19 cellular contexts compared by ENCODE assay signal in genomic region chr19:902093-902370, GRCh38. TPM values are rescaled to one million over a fixed set of nuclear protein-coding genes. Genes with fewer than 3 reads are reported as not detected.
A peak's percentile ranks its signal among the peaks of the same experiment; 100 is the strongest.
DNase-seq lines count a peak whose midpoint lies in the region; ATAC-seq and TF ChIP-seq lines count a peak whose summit lies in the region.
"Had no signal": no experiment of that assay in that cellular context is flagged by ENCODE, and none has a peak within 500 bp of the region (broad histone marks: within the 10 kb centered on the region; RNA-seq: fewer than 3 reads in every experiment).

No MANE protein-coding gene starts in this region.

- no peaks in the 10 kb centered on the region for H3K4me1 ChIP-seq in RWPE2 (ENCODE audit: insufficient read depth, poor library complexity, severe bottlenecking)
- peaks cover 7 to 25% of the 10 kb centered on the region in 2 donors for H3K4me1 ChIP-seq in naive thymus-derived CD4-positive, alpha-beta T cell (ENCODE audit: control insufficient read depth in 2 of 2, insufficient read depth in 2 of 2, low read length in 2 of 2)
- H3K4me1 ChIP-seq: HAP-1 had no signal

- no peaks in the 10 kb centered on the region for H3K9me3 ChIP-seq in RWPE2 (ENCODE audit: severe bottlenecking)
- no peaks in the 10 kb centered on the region for H3K9me3 ChIP-seq in naive thymus-derived CD4-positive, alpha-beta T cell (ENCODE audit: control insufficient read depth in 2 of 3, low read length in 3 of 3)
- H3K9me3 ChIP-seq: BLaER1 treated with 17β-estradiol and CSF1 and Interleukin-3, amounts not matched to agents 10 nM and 100 nM; HAP-1 had no signal

- H3K27ac Mint-ChIP-seq in activated naive CD8-positive, alpha-beta T cell: peak overlapping the region; percentile 28
- no peak overlapping the region for H3K27ac Mint-ChIP-seq in activated naive CD8-positive, alpha-beta T cell treated with anti-CD3 and anti-CD28 coated beads, Interleukin-2, amount 50 U/mL, for 24 hours
- H3K27ac Mint-ChIP-seq in naive thymus-derived CD4-positive, alpha-beta T cell: peak overlapping the region in 3 of 9 donors; percentile 19 to 63 (median 42)
- H3K27ac Mint-ChIP-seq: HFFc6 had no signal

- intact Hi-C loops in naive thymus-derived CD4-positive, alpha-beta T cell (cut with micrococcal nuclease): loop anchor here in 1 of 2 donors (10.0 kb wide), 1 partner anchor 237 kb away; the partner anchor contains the start of gene RNF126

- no peak for DNase-seq in activated naive CD8-positive, alpha-beta T cell treated with anti-CD3 and anti-CD28 coated beads, Interleukin-2, amount 50 U/mL, for 24 hours
- DNase-seq in RWPE2 (ENCODE audit: low spot score) (peak; percentile 41), NCI-H1436 (lab: John Stamatoyannopoulos, UW) (no peak), NCI-H2171 (lab: John Stamatoyannopoulos, UW) (no peak), NCI-H1694 treated with DMSO at 0.1 percent for 48 hours (lab: John Stamatoyannopoulos, UW) (no peak)
- DNase-seq in naive thymus-derived CD4-positive, alpha-beta T cell: no peak
- DNase-seq: 8988T; AML-193; CD4-positive, CD25-positive, alpha-beta regulatory T cell; COR-L47; DMS153; DMS79 treated with DMSO at 0.1 percent for 48 hours; EL; HFFc6 had no signal

- H3K36me3 Mint-ChIP-seq in activated naive CD8-positive, alpha-beta T cell: no peaks in the 10 kb centered on the region
- peaks cover 1% of the 10 kb centered on the region for H3K36me3 Mint-ChIP-seq in activated naive CD8-positive, alpha-beta T cell treated with anti-CD3 and anti-CD28 coated beads, Interleukin-2, amount 50 U/mL, for 24 hours (ENCODE audit: low read depth)
- H3K36me3 Mint-ChIP-seq in naive thymus-derived CD4-positive, alpha-beta T cell: peaks cover 0 to 6% (median 0%) of the 10 kb centered on the region in 5 donors

- no peak overlapping the region for H3K4me3 ChIP-seq in RWPE2 (ENCODE audit: severe bottlenecking)
- no peak overlapping the region for H3K4me3 ChIP-seq in naive thymus-derived CD4-positive, alpha-beta T cell (ENCODE audit: low read length)
- H3K4me3 ChIP-seq: BLaER1 treated with 17β-estradiol and CSF1 and Interleukin-3, amounts not matched to agents 10 nM and 100 nM; HAP-1 had no signal

- H3K36me3 ChIP-seq in RWPE2 (ENCODE audit: low read depth): peaks cover 25% of the 10 kb centered on the region
- peaks cover 0 to 61% (median 9%) of the 10 kb centered on the region in 3 experiments for H3K36me3 ChIP-seq in naive thymus-derived CD4-positive, alpha-beta T cell (ENCODE audit: control insufficient read depth in 2 of 3, insufficient read depth in 3 of 3, low read length in 3 of 3)

- CTCF ChIA-PET in naive thymus-derived CD4-positive, alpha-beta T cell (lab: Charles Lee): no interaction called here

- no peaks in the 10 kb centered on the region for H3K27me3 Mint-ChIP-seq in activated naive CD8-positive, alpha-beta T cell
- H3K27me3 Mint-ChIP-seq in activated naive CD8-positive, alpha-beta T cell treated with anti-CD3 and anti-CD28 coated beads, Interleukin-2, amount 50 U/mL, for 24 hours: no peaks in the 10 kb centered on the region
- H3K27me3 Mint-ChIP-seq in naive thymus-derived CD4-positive, alpha-beta T cell: no peaks in the 10 kb centered on the region
- H3K27me3 Mint-ChIP-seq: CD4-positive, CD25-positive, alpha-beta regulatory T cell had no signal

- H3K27ac ChIP-seq in RWPE2 (ENCODE audit: poor library complexity, severe bottlenecking): no peak overlapping the region
- peak overlapping the region; percentile 21 for H3K27ac ChIP-seq in naive thymus-derived CD4-positive, alpha-beta T cell (ENCODE audit: low read depth, low read length)

- H3K27me3 ChIP-seq in RWPE2 (ENCODE audit: insufficient read depth, poor library complexity, severe bottlenecking): no peaks in the 10 kb centered on the region
- H3K27me3 ChIP-seq in naive thymus-derived CD4-positive, alpha-beta T cell (ENCODE audit: control insufficient read depth in 2 of 2, insufficient read depth in 2 of 2, low read length in 2 of 2): no peaks in the 10 kb centered on the region
- H3K27me3 ChIP-seq: BLaER1 treated with 17β-estradiol and CSF1 and Interleukin-3, amounts not matched to agents 10 nM and 100 nM had no signal

- peaks cover 27% of the 10 kb centered on the region for H3K4me1 Mint-ChIP-seq in activated naive CD8-positive, alpha-beta T cell (ENCODE audit: low read depth)
- peaks cover 26% of the 10 kb centered on the region for H3K4me1 Mint-ChIP-seq in activated naive CD8-positive, alpha-beta T cell treated with anti-CD3 and anti-CD28 coated beads, Interleukin-2, amount 50 U/mL, for 24 hours
- peaks cover 12 to 50% (median 27%) of the 10 kb centered on the region in 7 donors for H3K4me1 Mint-ChIP-seq in naive thymus-derived CD4-positive, alpha-beta T cell

- no peak for ATAC-seq in activated naive CD8-positive, alpha-beta T cell treated with anti-CD3 and anti-CD28 coated beads, Interleukin-2, amount 50 U/mL, for 24 hours
- no peak for ATAC-seq in RWPE2 (ENCODE audit: low read depth)
- no peak for ATAC-seq in naive thymus-derived CD4-positive, alpha-beta T cell
- ATAC-seq: HepG2 had no signal

- POLR2A ChIA-PET in naive thymus-derived CD4-positive, alpha-beta T cell (lab: Charles Lee): interaction anchor here (1.0 to 10.7 kb wide), 6 partner anchors 6 to 40 kb away, joined by 3 to 196 read pairs (median 6); partner anchors contain the start of genes MED16, R3HDM4 and RNU6-9

- H3K4me3 Mint-ChIP-seq in activated naive CD8-positive, alpha-beta T cell: no peak overlapping the region
- H3K4me3 Mint-ChIP-seq in activated naive CD8-positive, alpha-beta T cell treated with anti-CD3 and anti-CD28 coated beads, Interleukin-2, amount 50 U/mL, for 24 hours: no peak overlapping the region
- H3K4me3 Mint-ChIP-seq in naive thymus-derived CD4-positive, alpha-beta T cell: no peak overlapping the region
- H3K4me3 Mint-ChIP-seq: HFFc6 had no signal

- TF ChIP-seq CTCF in RWPE2 (IDR thresholded peaks at IDR 0.05; ENCODE audit: poor library complexity, severe bottlenecking): no peak

- no peaks in the 10 kb centered on the region for H3K9me3 Mint-ChIP-seq in activated naive CD8-positive, alpha-beta T cell (ENCODE audit: low read depth)
- no peaks in the 10 kb centered on the region for H3K9me3 Mint-ChIP-seq in activated naive CD8-positive, alpha-beta T cell treated with anti-CD3 and anti-CD28 coated beads, Interleukin-2, amount 50 U/mL, for 24 hours
- no peaks in the 10 kb centered on the region for H3K9me3 Mint-ChIP-seq in naive thymus-derived CD4-positive, alpha-beta T cell
- H3K9me3 Mint-ChIP-seq: HFFc6 had no signal

RNA-seq across cellular contexts. Expression of gene RNU6-9, which starts 8.7 kb away (rescaled TPM):
- total RNA-seq in naive thymus-derived CD4-positive, alpha-beta T cell: not detected
- polyA plus RNA-seq in naive thymus-derived CD4-positive, alpha-beta T cell: not detected
- total RNA-seq: CD4-positive, CD25-positive, alpha-beta regulatory T cell; H1; HFFc6 had no signal
- polyA plus RNA-seq: CD4-positive, CD25-positive, alpha-beta regulatory T cell; H1; HepG2 had no signal

RNA-seq across cellular contexts. Expression of gene MED16, which starts 9.0 kb away (rescaled TPM):
- 10 to 100 TPM; 47.5 to 78.2 (median 67.6) TPM for total RNA-seq in naive thymus-derived CD4-positive, alpha-beta T cell
- polyA plus RNA-seq in naive thymus-derived CD4-positive, alpha-beta T cell: 100 to 1,000 TPM in 1 of 2 donors, 10 to 100 TPM in 1; 65.7 to 142 TPM

RNA-seq across cellular contexts. Expression of gene R3HDM4, which starts 11.0 kb away (rescaled TPM):
- 100 to 1,000 TPM; 123 to 219 (median 184) TPM for total RNA-seq in naive thymus-derived CD4-positive, alpha-beta T cell
- polyA plus RNA-seq in naive thymus-derived CD4-positive, alpha-beta T cell: 100 to 1,000 TPM; 195 to 251 TPM

RNA-seq across cellular contexts. Expression of gene KISS1R, which starts 15.1 kb away (rescaled TPM):
- 1 to 10 TPM; 1.1 to 3.0 (median 1.7) TPM for total RNA-seq in naive thymus-derived CD4-positive, alpha-beta T cell
- under 1 TPM; 0.72 to 0.85 TPM for polyA plus RNA-seq in naive thymus-derived CD4-positive, alpha-beta T cell
- total RNA-seq: HFFc6 had no signal

RNA-seq across cellular contexts. Expression of gene ARID3A, which starts 23.8 kb away (rescaled TPM):
- total RNA-seq in naive thymus-derived CD4-positive, alpha-beta T cell: 10 to 100 TPM in 3 of 5 experiments, 1 to 10 TPM in 2; 7.1 to 33.1 (median 10.2) TPM
- polyA plus RNA-seq in naive thymus-derived CD4-positive, alpha-beta T cell: under 1 TPM; 0.57 to 0.95 TPM
